In genomic region chr12:49019120-49019430, GRCh38 we compare ENCODE assay signal across 8 cellular contexts. TPM values are rescaled to one million over a fixed set of nuclear protein-coding genes. Genes with fewer than 3 reads are reported as not detected.
A peak's percentile ranks its signal among the peaks of the same experiment; 100 is the strongest.
DNase-seq lines count a peak whose midpoint lies in the region; ATAC-seq and TF ChIP-seq lines count a peak whose summit lies in the region.

No MANE protein-coding gene starts in this region.

- no peak for DNase-seq in GM06990 (ENCODE audit: extremely low read depth, insufficient read length)
- no peak for DNase-seq in activated naive CD4-positive, alpha-beta T cell treated with anti-CD3 and anti-CD28 coated beads, Interleukin-2, amount 50 U/mL, for 72 hours (ENCODE audit: low spot score in 2 of 2)
- no peak for DNase-seq in SW 1271 (lab: John Stamatoyannopoulos, UW)
- no peak for DNase-seq in NCI-H526 treated with DMSO at 0.1 percent for 48 hours (lab: John Stamatoyannopoulos, UW)
- DNase-seq in lower leg skin (ENCODE audit: low spot score in 2 of 2) = no peak

- TF ChIP-seq POLR2A in lower leg skin (IDR thresholded peaks at IDR 0.05) = no peak

- peaks cover 9 to 28% of the 10 kb centered on the region in 2 donors for H3K36me3 Mint-ChIP-seq in activated naive CD4-positive, alpha-beta T cell treated with anti-CD3 and anti-CD28 coated beads, Interleukin-2, amount 50 U/mL, for 72 hours

- H3K4me3 ChIP-seq in GM06990 (replicated peaks; ENCODE audit: low read depth, low read length) (peak overlapping the region; percentile 90), iPS-18a (ENCODE audit: low read length) (peak overlapping the region; percentile 83), subcutaneous abdominal adipose tissue (ENCODE audit: low read depth in 1 of 5, low read length in 5 of 5) (peak overlapping the region; percentile 68 to 98 (median 78)), lower leg skin (ENCODE audit: low read depth, poor library complexity, severe bottlenecking) (no peak overlapping the region)

- H3K9me3 ChIP-seq in iPS-18a (ENCODE audit: control insufficient read depth, low read depth, low read length) = no peaks in the 10 kb centered on the region
- no peaks in the 10 kb centered on the region for H3K9me3 ChIP-seq in subcutaneous abdominal adipose tissue (ENCODE audit: control insufficient read depth in 5 of 5, low read length in 5 of 5)

- H3K27me3 ChIP-seq in GM06990 (replicated peaks; ENCODE audit: control insufficient read depth, insufficient read depth, low read length) (no peaks in the 10 kb centered on the region), iPS-18a (ENCODE audit: control insufficient read depth, insufficient read depth, low read length) (no peaks in the 10 kb centered on the region), subcutaneous abdominal adipose tissue (ENCODE audit: control insufficient read depth in 5 of 5, insufficient read depth in 4 of 5, low read length in 5 of 5) (no peaks in the 10 kb centered on the region)

- H3K36me3 ChIP-seq in GM06990 (ENCODE audit: control insufficient read depth, insufficient read depth, low read length) (peaks cover 15% of the 10 kb centered on the region), iPS-18a (ENCODE audit: control insufficient read depth, low read depth, low read length) (peaks cover 23% of the 10 kb centered on the region), subcutaneous abdominal adipose tissue (ENCODE audit: control insufficient read depth in 5 of 5, insufficient read depth in 5 of 5, low read length in 5 of 5) (peaks cover 0 to 35% (median 30%) of the 10 kb centered on the region in 5 donors)

- H3K27ac ChIP-seq in iPS-18a (ENCODE audit: low read length) (peak overlapping the region; percentile 50), subcutaneous abdominal adipose tissue (ENCODE audit: low read depth, low read length) (peak overlapping the region; percentile 89)

- TF ChIP-seq CTCF in GM06990 (IDR thresholded peaks at IDR 0.05; ENCODE audit: insufficient read depth, low read length, poor library complexity, severe bottlenecking) (no peak), lower leg skin (IDR thresholded peaks at IDR 0.05) (no peak)

- peak overlapping the region; percentile 91 to 98 for H3K27ac Mint-ChIP-seq in activated naive CD4-positive, alpha-beta T cell treated with anti-CD3 and anti-CD28 coated beads, Interleukin-2, amount 50 U/mL, for 72 hours

- 2 to 4% methylated on average over 8 of the region's 8 CpGs for WGBS in lower leg skin, 2 donors

- ATAC-seq in HG02981 (IDR thresholded peaks at IDR 0.05; ENCODE audit: unreplicated experiment) = peak; percentile 15
- peak; percentile 6 to 11 for ATAC-seq in activated naive CD4-positive, alpha-beta T cell treated with anti-CD3 and anti-CD28 coated beads, Interleukin-2, amount 50 U/mL, for 72 hours

- intact Hi-C loops in lower leg skin (cut with DNase I; ENCODE audit: low total_unique reads) = no loop called here

- H3K9me3 Mint-ChIP-seq in activated naive CD4-positive, alpha-beta T cell treated with anti-CD3 and anti-CD28 coated beads, Interleukin-2, amount 50 U/mL, for 72 hours = no peaks in the 10 kb centered on the region

- peak overlapping the region; percentile 76 for H3K9ac ChIP-seq in iPS-18a (ENCODE audit: low read length)
- H3K9ac ChIP-seq in subcutaneous abdominal adipose tissue (ENCODE audit: low read length in 5 of 5) = peak overlapping the region; percentile 2 to 84 (median 71)

- H3K4me1 ChIP-seq in iPS-18a (ENCODE audit: control insufficient read depth, low read depth, low read length) (peaks cover 9% of the 10 kb centered on the region), subcutaneous abdominal adipose tissue (ENCODE audit: control insufficient read depth in 5 of 5, insufficient read depth in 5 of 5, low read length in 5 of 5) (peaks cover 0 to 21% (median 18%) of the 10 kb centered on the region in 5 donors)

RNA-seq across cellular contexts. Expression of gene PRKAG1, which starts 0.5 kb away (rescaled TPM):
- total RNA-seq in activated naive CD4-positive, alpha-beta T cell treated with anti-CD3 and anti-CD28 coated beads, Interleukin-2, amount 50 U/mL, for 72 hours = 10 to 100 TPM; 52.5 to 58.7 TPM
- 10 to 100 TPM; 30.3 to 57.8 (median 49.2) TPM for total RNA-seq in lower leg skin

RNA-seq across cellular contexts. Expression of gene DDN, which starts 19.9 kb away (rescaled TPM):
- 1 to 10 TPM in 1 of 2 donors, under 1 TPM in 1; 0.07 to 1.1 TPM for total RNA-seq in activated naive CD4-positive, alpha-beta T cell treated with anti-CD3 and anti-CD28 coated beads, Interleukin-2, amount 50 U/mL, for 72 hours
- under 1 TPM in 3 of 4 donors, not detected in 1; 0.05 to 0.29 (median 0.13) TPM for total RNA-seq in lower leg skin

RNA-seq across cellular contexts. Expression of gene WNT1, which starts 41.0 kb away (rescaled TPM):
- total RNA-seq in activated naive CD4-positive, alpha-beta T cell treated with anti-CD3 and anti-CD28 coated beads, Interleukin-2, amount 50 U/mL, for 72 hours = under 1 TPM in 1 of 2 donors, not detected in 1; 0.27 TPM
- not detected for total RNA-seq in lower leg skin

RNA-seq across cellular contexts. Expression of gene KMT2D, which starts 41.5 kb away (rescaled TPM):
- 100 to 1,000 TPM in 1 of 2 donors, 10 to 100 TPM in 1; 67.7 to 110 TPM for total RNA-seq in activated naive CD4-positive, alpha-beta T cell treated with anti-CD3 and anti-CD28 coated beads, Interleukin-2, amount 50 U/mL, for 72 hours
- total RNA-seq in lower leg skin = 100 to 1,000 TPM in 1 of 4 donors, 10 to 100 TPM in 3; 43.2 to 169 (median 79.6) TPM

RNA-seq across cellular contexts. Expression of gene WNT10B, which starts 47.5 kb away (rescaled TPM):
- total RNA-seq in activated naive CD4-positive, alpha-beta T cell treated with anti-CD3 and anti-CD28 coated beads, Interleukin-2, amount 50 U/mL, for 72 hours = 1 to 10 TPM in 1 of 2 donors, not detected in 1; 1.4 TPM
- total RNA-seq in lower leg skin = 1 to 10 TPM in 3 of 4 donors, under 1 TPM in 1; 0.30 to 7.2 (median 2.0) TPM
